32 cellular contexts compared by ENCODE assay signal in the genomic region with DNA sequence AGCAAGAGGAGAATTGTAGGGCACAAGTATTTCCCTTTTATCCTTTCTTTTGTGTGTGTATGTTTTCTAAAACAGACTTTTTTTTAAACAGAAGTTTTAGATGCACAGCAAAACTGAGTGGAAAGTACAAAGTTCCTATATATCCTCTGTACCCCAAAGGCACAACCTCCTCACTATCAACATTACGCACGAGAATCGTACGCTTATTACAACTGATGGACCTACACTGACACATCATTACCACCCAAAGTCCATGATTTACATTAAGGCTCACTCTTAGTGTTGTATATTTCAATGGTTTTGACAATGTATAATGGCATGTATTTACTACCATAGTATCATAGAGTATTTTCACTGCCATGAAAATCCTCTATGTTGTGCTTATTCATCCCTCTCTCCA.
"Had no signal": no experiment of that assay in that cellular context is flagged by ENCODE, and none has a peak within 500 bp of the region (broad histone marks: within the 10 kb centered on the region; RNA-seq: fewer than 3 reads in every experiment).

No MANE protein-coding gene starts in this region.

- H3K27me3 ChIP-seq: adrenal gland, MG63, SJCRH30 had no signal

- H3K9me3 Mint-ChIP-seq: activated naive CD4-positive, alpha-beta T cell treated with anti-CD3 and anti-CD28 coated beads for 36 hours; activated naive CD4-positive, alpha-beta T cell treated with anti-CD3 and anti-CD28 coated beads, Interleukin-2, amount 50 U/mL, for 72 hours; brain had no signal

- H3K4me1 ChIP-seq: SJCRH30 had no signal

- H3K4me3 Mint-ChIP-seq: activated CD8-positive, alpha-beta T cell treated with anti-CD3 and anti-CD28 coated beads, Interleukin-2, amount 10 ng/mL, durations not matched to agents 7 days and 5 days; activated naive CD4-positive, alpha-beta T cell treated with anti-CD3 and anti-CD28 coated beads for 36 hours; brain had no signal

- H3K4me3 ChIP-seq: adrenal gland, MG63, SJCRH30, SK-N-MC had no signal

- H3K27ac Mint-ChIP-seq: activated CD8-positive, alpha-beta T cell treated with anti-CD3 and anti-CD28 coated beads, Interleukin-2, amount 10 ng/mL, durations not matched to agents 7 days and 5 days; activated naive CD4-positive, alpha-beta T cell treated with anti-CD3 and anti-CD28 coated beads for 36 hours; activated naive CD4-positive, alpha-beta T cell treated with anti-CD3 and anti-CD28 coated beads, Interleukin-2, amount 50 U/mL, for 72 hours; brain had no signal

- H3K36me3 ChIP-seq: adrenal gland, MG63, SJCRH30, WERI-Rb-1 had no signal

- H3K27ac ChIP-seq: adrenal gland, SJCRH30, SK-N-MC, WERI-Rb-1 had no signal

- H3K9me3 ChIP-seq: adrenal gland, MG63, SJCRH30 had no signal

- DNase-seq: activated CD4-positive, alpha-beta T cell treated with anti-CD3 and anti-CD28 coated beads for 1 hour; activated CD4-positive, alpha-beta T cell treated with anti-CD3 and anti-CD28 coated beads for 48 hours; activated CD4-positive, alpha-beta T cell treated with anti-CD3 and anti-CD28 coated beads, Interleukin-2, amount 50 U/mL, for 4 hours; activated CD4-positive, CD25-positive, alpha-beta regulatory T cell; activated CD8-positive, alpha-beta memory T cell treated with anti-CD3 and anti-CD28 coated beads, Interleukin-2, amount 50 U/mL, for 48 hours; activated CD8-positive, alpha-beta T cell treated with anti-CD3 and anti-CD28 coated beads, Interleukin-2, amount 10 ng/mL, durations not matched to agents 7 days and 5 days; activated gamma-delta T cell treated with Interleukin-2 at 50 U/mL for 16 hours; activated naive CD4-positive, alpha-beta T cell treated with anti-CD3 and anti-CD28 coated beads for 36 hours; adrenal gland; caudate nucleus; Kasumi-1; KBM-7; MG63; MV-4-11; NCI-H1092; NCI-H146; NCI-H187 treated with DMSO at 0.1 percent for 48 hours; NCI-H2081; NCI-H2171 treated with DMSO at 0.1 percent for 48 hours; NCI-H2227 treated with DMSO at 0.1 percent for 48 hours; NCI-H446 treated with DMSO at 0.1 percent for 48 hours; NCI-H524; NCI-H69; NCI-H82; SHP77; SJCRH30; T1000; WERI-Rb-1 had no signal

- ATAC-seq: activated CD8-positive, alpha-beta T cell treated with anti-CD3 and anti-CD28 coated beads, Interleukin-2, amount 10 ng/mL, durations not matched to agents 7 days and 5 days; activated naive CD4-positive, alpha-beta T cell treated with anti-CD3 and anti-CD28 coated beads, Interleukin-2, amount 50 U/mL, for 72 hours; Panc1 had no signal

- H3K36me3 Mint-ChIP-seq: brain had no signal
